Comparison of ENCODE assay signal across 8 cellular contexts in the genomic region with DNA sequence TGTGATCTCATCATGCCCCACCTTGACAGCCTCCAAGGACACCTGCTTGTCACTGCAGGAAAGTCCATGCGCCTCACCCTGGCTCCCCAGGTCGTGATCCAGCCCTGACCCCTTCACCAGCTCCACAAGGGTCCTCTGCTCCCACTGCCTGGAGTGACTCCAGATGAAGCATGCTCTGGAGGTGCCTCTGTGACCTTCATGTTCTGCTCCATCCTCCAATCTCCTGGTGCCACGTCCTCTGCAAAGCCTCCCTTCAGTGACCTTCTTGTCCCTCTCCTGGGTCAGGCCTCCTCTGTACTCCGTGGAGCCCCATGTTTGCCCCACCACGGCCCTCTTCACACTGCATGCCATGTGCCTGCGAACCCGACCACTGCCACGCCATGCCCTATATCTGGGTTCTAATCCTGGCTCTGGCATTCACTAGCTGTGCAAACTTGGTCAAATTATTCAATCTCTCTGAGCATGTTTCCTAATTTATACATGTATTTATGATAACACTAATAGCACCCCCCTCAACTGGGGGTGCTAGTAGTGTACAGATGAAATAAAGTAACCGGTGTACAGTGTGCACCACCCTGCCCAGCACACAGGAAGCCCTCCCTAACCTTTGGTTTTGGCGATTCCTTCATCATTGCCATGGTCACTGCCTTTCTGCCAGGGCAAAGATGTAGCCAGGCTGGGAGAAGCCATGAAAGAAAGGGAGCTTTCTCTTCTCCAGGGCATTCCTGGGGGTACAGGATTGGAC.
DNase-seq lines count a peak whose midpoint lies in the region; ATAC-seq, FAIRE-seq and TF ChIP-seq lines count a peak whose summit lies in the region.

No MANE protein-coding gene starts in this region.

- no peaks in the 10 kb centered on the region for H3K79me2 ChIP-seq in astrocyte (ENCODE audit: insufficient read depth, low read length)

- no peak overlapping the region for H3K4me3 Mint-ChIP-seq in astrocyte (ENCODE audit: unreplicated experiment)

- H3K27ac ChIP-seq in astrocyte (ENCODE audit: low read depth, low read length) (no peak overlapping the region), gastrocnemius medialis (no peak overlapping the region), WERI-Rb-1 (no peak overlapping the region)

- H3K36me3 Mint-ChIP-seq in astrocyte (ENCODE audit: low read depth, unreplicated experiment): no peaks in the 10 kb centered on the region

- no peak overlapping the region for H3K9ac ChIP-seq in astrocyte (ENCODE audit: low read length)

- H3K4me1 Mint-ChIP-seq in astrocyte (ENCODE audit: low read depth, unreplicated experiment): no peaks in the 10 kb centered on the region

- H3K27ac Mint-ChIP-seq in astrocyte (ENCODE audit: unreplicated experiment): no peak overlapping the region

- peaks cover 3% of the 10 kb centered on the region for H3K27me3 ChIP-seq in astrocyte (ENCODE audit: insufficient read depth, low read length)
- H3K27me3 ChIP-seq in gastrocnemius medialis: no peaks in the 10 kb centered on the region
- no peaks in the 10 kb centered on the region for H3K27me3 ChIP-seq in WERI-Rb-1 (ENCODE audit: insufficient read depth, low read depth, severe bottlenecking)

- H3K4me2 ChIP-seq in astrocyte (ENCODE audit: low read length): peak overlapping the region; percentile 66

- H3K4me3 ChIP-seq in astrocyte (ENCODE audit: insufficient read depth, low read depth, low read length): no peak overlapping the region
- H3K4me3 ChIP-seq in gastrocnemius medialis: no peak overlapping the region
- H3K4me3 ChIP-seq in WERI-Rb-1 (ENCODE audit: low read depth, low read length): no peak overlapping the region

- H3K36me3 ChIP-seq in astrocyte (ENCODE audit: insufficient read depth, low read length) (no peaks in the 10 kb centered on the region), gastrocnemius medialis (no peaks in the 10 kb centered on the region), WERI-Rb-1 (no peaks in the 10 kb centered on the region)

- no peak for TF ChIP-seq CTCF in astrocyte (IDR thresholded peaks at IDR 0.05; ENCODE audit: insufficient read depth, low read depth, low read length)
- TF ChIP-seq CTCF in gastrocnemius medialis (IDR thresholded peaks at IDR 0.05 in 4 of 5, conservative IDR thresholded peaks at IDR 0.05 in 1 of 5): no peak
- TF ChIP-seq CTCF in WERI-Rb-1 (IDR thresholded peaks at IDR 0.05; ENCODE audit: low read depth, low read length): no peak

- DNase-seq in astrocyte (ENCODE audit: low read depth) (no peak), gastrocnemius medialis (peak in 1 of 2 donors; percentile 9), WERI-Rb-1 (no peak), kidney tubule cell (ENCODE audit: low spot score) (no peak), AG20443 (ENCODE audit: low spot score) (no peak)
- DNase-seq in stimulated activated naive CD4-positive, alpha-beta T cell (lab: John Stamatoyannopoulos, UW): no peak

- no peak for TF ChIP-seq POLR2A in gastrocnemius medialis (IDR thresholded peaks at IDR 0.05)

- peaks cover 37% of the 10 kb centered on the region for H3K27me3 Mint-ChIP-seq in astrocyte (ENCODE audit: low read depth, unreplicated experiment)

- H4K20me1 ChIP-seq in astrocyte (ENCODE audit: insufficient read depth, low read length): no peaks in the 10 kb centered on the region

- H2AFZ ChIP-seq in astrocyte (ENCODE audit: low read depth, low read length): peak overlapping the region; percentile 55

- H3K9me3 ChIP-seq in astrocyte (ENCODE audit: insufficient read depth, low read depth, low read length) (no peaks in the 10 kb centered on the region), gastrocnemius medialis (peaks cover 0 to 4% (median 0%) of the 10 kb centered on the region in 3 donors), WERI-Rb-1 (ENCODE audit: severe bottlenecking) (no peaks in the 10 kb centered on the region)

- H3K9me3 Mint-ChIP-seq in astrocyte (ENCODE audit: unreplicated experiment): no peaks in the 10 kb centered on the region

- FAIRE-seq in astrocyte (lab: Jason Lieb, UNC): no peak

- in situ Hi-C loops in gastrocnemius medialis (cut with MboI; ENCODE audit: low sequenced_read_pairs in 4 of 4): loop anchor here in 1 of 4 donors (25.0 kb wide), 1 partner anchor 811 kb away; no protein-coding TSS in a partner anchor

- H3K4me1 ChIP-seq in astrocyte (ENCODE audit: insufficient read depth, low read length) (no peaks in the 10 kb centered on the region), gastrocnemius medialis (peaks cover 0 to 3% of the 10 kb centered on the region in 2 donors)

- intact Hi-C loops in gastrocnemius medialis (cut with DNase I; ENCODE audit: low total_unique reads): loop anchor here (5.0 kb wide), 1 partner anchor 816 kb away; no protein-coding TSS in a partner anchor

- ATAC-seq in GM19452 (IDR thresholded peaks at IDR 0.05; ENCODE audit: unreplicated experiment): peak; percentile 30
- ATAC-seq in HG02884 (IDR thresholded peaks at IDR 0.05; ENCODE audit: unreplicated experiment): peak; percentile 24
- peak; percentile 8 to 22 for ATAC-seq in gastrocnemius medialis
